ENCODE assay signal across 19 cellular contexts in the genomic region with DNA sequence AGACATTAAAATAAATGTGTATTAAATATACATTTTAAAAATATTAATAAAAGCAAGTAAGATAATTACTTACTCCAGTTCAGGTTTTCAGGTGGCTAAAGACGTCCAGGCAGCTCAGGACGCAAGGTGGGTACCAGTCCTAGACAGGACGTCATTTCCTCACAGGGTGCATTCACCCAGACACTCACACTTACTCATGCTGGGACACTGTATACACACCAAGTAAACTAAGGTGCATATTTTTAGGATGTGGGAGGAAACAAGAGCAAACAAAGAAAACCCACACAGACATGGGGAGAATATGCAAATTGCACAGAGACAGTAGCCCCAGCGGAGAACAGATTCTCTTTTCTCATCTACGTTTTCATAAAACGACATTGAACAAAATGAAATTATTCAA.
"Had no signal": no experiment of that assay in that cellular context is flagged by ENCODE, and none has a peak within 500 bp of the region (broad histone marks: within the 10 kb centered on the region; RNA-seq: fewer than 3 reads in every experiment).

No MANE protein-coding gene starts in this region.

- H3K9ac ChIP-seq: parathyroid adenoma had no signal

- ATAC-seq: activated CD4-positive, CD25-positive, alpha-beta regulatory T cell treated with anti-CD3 and anti-CD28 coated beads, Interleukin-2, amount 50 U/mL, for 24 hours; activated CD8-positive, alpha-beta T cell treated with anti-CD3 and anti-CD28 coated beads, Interleukin-2, amount 10 ng/mL, durations not matched to agents 7 days and 5 days; activated naive CD8-positive, alpha-beta T cell treated with anti-CD3 and anti-CD28 coated beads, Interleukin-2, amount 50 U/mL, for 24 hours; activated T-cell treated with anti-CD3 and anti-CD28 coated beads, Interleukin-2, amount 50 U/mL, for 4 hours; esophagus mucosa; gastroesophageal sphincter; heart left ventricle; stimulated activated naive B cell treated with anti-CD40 and anti-IgM and Interleukin-4, amounts not matched to agents 10 μg/mL and 1 μg/mL and 100 μg/mL, for 72 hours had no signal

- H3K9me3 ChIP-seq: gastroesophageal sphincter, sigmoid colon had no signal

- H3K36me3 ChIP-seq: gastroesophageal sphincter, heart left ventricle, left ventricle myocardium inferior, sigmoid colon had no signal

- DNase-seq: activated CD4-positive, alpha-beta T cell treated with anti-CD3 and anti-CD28 coated beads, Interleukin-2, amount 10 ng/mL, durations not matched to agents 7 days and 5 days; activated CD8-positive, alpha-beta memory T cell treated with anti-CD3 and anti-CD28 coated beads, Interleukin-2, amount 50 U/mL, for 4 hours; activated CD8-positive, alpha-beta T cell treated with anti-CD3 and anti-CD28 coated beads, Interleukin-2, amount 10 ng/mL, durations not matched to agents 7 days and 5 days; activated naive CD4-positive, alpha-beta T cell treated with anti-CD3 and anti-CD28 coated beads for 36 hours; activated naive CD8-positive, alpha-beta T cell treated with anti-CD3 and anti-CD28 coated beads, Interleukin-2, amount 50 U/mL, for 24 hours; activated T-cell treated with anti-CD3 and anti-CD28 coated beads, Interleukin-2, amount 50 U/mL, for 4 hours; anterior cingulate cortex; cortex of kidney; left ventricle myocardium inferior; mammary epithelial cell; midbrain; sigmoid colon; stimulated activated naive B cell treated with anti-CD40 and anti-IgM and Interleukin-4, amounts not matched to agents 10 μg/mL and 1 μg/mL and 100 μg/mL, for 72 hours; T1000 had no signal

- H3K27me3 ChIP-seq: gastroesophageal sphincter, heart left ventricle, sigmoid colon had no signal

- H3K4me3 ChIP-seq: gastroesophageal sphincter, heart left ventricle, left ventricle myocardium inferior, sigmoid colon had no signal

- H3K79me2 ChIP-seq: parathyroid adenoma had no signal

- H3K4me1 ChIP-seq: gastroesophageal sphincter, heart left ventricle, left ventricle myocardium inferior, parathyroid adenoma, sigmoid colon had no signal

- H3K27ac ChIP-seq: gastroesophageal sphincter, heart left ventricle, left ventricle myocardium inferior, parathyroid adenoma, sigmoid colon had no signal

- H2AFZ ChIP-seq: parathyroid adenoma had no signal
